11 cellular contexts compared by ENCODE assay signal in the genomic region with DNA sequence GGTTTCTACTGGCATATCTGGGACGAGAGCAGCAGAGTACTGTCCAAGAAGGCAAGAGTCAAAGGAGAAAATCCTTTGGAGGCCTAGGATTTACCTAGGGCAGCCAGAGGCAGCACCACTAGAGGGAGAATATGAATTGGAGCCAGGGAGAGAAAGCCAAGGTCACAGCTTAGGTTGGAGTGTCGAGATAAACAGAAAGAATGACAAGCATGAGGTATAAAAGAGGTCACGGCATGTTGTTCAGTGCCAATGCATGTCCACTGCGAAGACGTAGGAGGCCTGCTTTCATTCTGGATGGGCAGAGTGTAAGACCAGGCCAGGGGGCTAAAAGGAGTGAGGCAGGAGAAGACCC. TPM values are rescaled to one million over a fixed set of nuclear protein-coding genes. Genes with fewer than 3 reads are reported as not detected.
DNase-seq lines count a peak whose midpoint lies in the region; ATAC-seq and TF ChIP-seq lines count a peak whose summit lies in the region.
"Had no signal": no experiment of that assay in that cellular context is flagged by ENCODE, and none has a peak within 500 bp of the region (broad histone marks: within the 10 kb centered on the region; RNA-seq: fewer than 3 reads in every experiment).

No MANE protein-coding gene starts in this region.

- no peak overlapping the region for H3K56ac ChIP-seq in mesendoderm (ENCODE audit: low read length)

- no peak overlapping the region for H2BK15ac ChIP-seq in mesendoderm (replicated peaks; ENCODE audit: low read depth)

- ATAC-seq in stimulated activated naive B cell treated with anti-CD40 and anti-IgM and Interleukin-4, amounts not matched to agents 10 μg/mL and 1 μg/mL and 100 μg/mL, for 72 hours (replicated peaks): no peak

- H3K4ac ChIP-seq in mesendoderm (ENCODE audit: low read depth, low read length): no peak overlapping the region

- H4K5ac ChIP-seq in mesendoderm (ENCODE audit: low read length): no peak overlapping the region

- H3K79me1 ChIP-seq in mesendoderm (ENCODE audit: low read length): no peaks in the 10 kb centered on the region

- no peak for DNase-seq in BJ (ENCODE audit: low read depth)
- no peak for DNase-seq in Peyer's patch
- no peak for DNase-seq in epithelial cell of prostate (ENCODE audit: low read depth, low spot score)
- DNase-seq in mesendoderm: peak; percentile 68
- DNase-seq in posterior vena cava (ENCODE audit: low spot score): no peak
- DNase-seq in head of caudate nucleus: no peak
- no peak for DNase-seq in stimulated activated naive B cell treated with anti-CD40 and anti-IgM and Interleukin-4, amounts not matched to agents 10 μg/mL and 1 μg/mL and 100 μg/mL, for 72 hours
- no peak for DNase-seq in NCI-H526 (lab: John Stamatoyannopoulos, UW)
- DNase-seq: effector CD4-positive, alpha-beta T cell; T1000 had no signal

- H3K9me3 ChIP-seq in Peyer's patch: no peaks in the 10 kb centered on the region
- H3K9me3 ChIP-seq: Caco-2 had no signal

- H3K27ac ChIP-seq in Peyer's patch (peak overlapping the region; percentile 50 to 91 (median 69)), epithelial cell of prostate (peak overlapping the region; percentile 99), mesendoderm (ENCODE audit: low read depth, low read length) (no peak overlapping the region)

- H3K4me1 Mint-ChIP-seq in stimulated activated naive B cell treated with anti-CD40 and anti-IgM and Interleukin-4, amounts not matched to agents 10 μg/mL and 1 μg/mL and 100 μg/mL, for 72 hours: peaks cover 17 to 29% of the 10 kb centered on the region in 2 donors

- CTCF ChIA-PET in BJ (lab: Yijun Ruan, JAX): interaction anchor here (1.2 to 2.4 kb wide), 5 partner anchors 9 to 129 kb away, joined by 3 to 7 read pairs (median 4); no protein-coding TSS in a partner anchor

- TF ChIP-seq CTCF in BJ (IDR thresholded peaks at IDR 0.05; ENCODE audit: insufficient read depth, low read depth, low read length) (peak; percentile 26; the same call in 1 of the 2 replicates), Peyer's patch (IDR thresholded peaks at IDR 0.05) (peak in 2 of 6 experiments; percentile 16 to 21)

- H3K36me3 ChIP-seq in BJ (ENCODE audit: control insufficient read depth, insufficient read depth, low read length): no peaks in the 10 kb centered on the region
- H3K36me3 ChIP-seq in Peyer's patch: no peaks in the 10 kb centered on the region
- H3K36me3 ChIP-seq in mesendoderm (ENCODE audit: control insufficient read depth, insufficient read depth, low read length): no peaks in the 10 kb centered on the region

- H3K9me3 Mint-ChIP-seq in stimulated activated naive B cell treated with anti-CD40 and anti-IgM and Interleukin-4, amounts not matched to agents 10 μg/mL and 1 μg/mL and 100 μg/mL, for 72 hours: peaks cover 0 to 2% of the 10 kb centered on the region in 2 donors

- POLR2A ChIA-PET in BJ (lab: Charles Lee): no interaction called here

- intact Hi-C loops in posterior vena cava (cut with DNase I): no loop called here
- intact Hi-C loops in head of caudate nucleus (cut with DNase I): no loop called here

- no peak overlapping the region for H3K9ac ChIP-seq in mesendoderm (ENCODE audit: low read length)

- H3K36me3 Mint-ChIP-seq in stimulated activated naive B cell treated with anti-CD40 and anti-IgM and Interleukin-4, amounts not matched to agents 10 μg/mL and 1 μg/mL and 100 μg/mL, for 72 hours: peaks cover 0 to 5% of the 10 kb centered on the region in 2 donors

- no CpG with 5 or more reads among the region's 5 CpGs for WGBS in mesendoderm (ENCODE audit: extremely low coverage, insufficient coverage, low lambda C conversion rate)

- H3K18ac ChIP-seq in mesendoderm (ENCODE audit: low read length): no peak overlapping the region

- H3K27me3 ChIP-seq in BJ (ENCODE audit: control insufficient read depth, insufficient read depth, low read length) (no peaks in the 10 kb centered on the region), Peyer's patch (no peaks in the 10 kb centered on the region), mesendoderm (ENCODE audit: insufficient read depth, low read length, poor library complexity) (no peaks in the 10 kb centered on the region)

- no peaks in the 10 kb centered on the region for H3K27me3 Mint-ChIP-seq in stimulated activated naive B cell treated with anti-CD40 and anti-IgM and Interleukin-4, amounts not matched to agents 10 μg/mL and 1 μg/mL and 100 μg/mL, for 72 hours

- H3K27ac Mint-ChIP-seq in stimulated activated naive B cell treated with anti-CD40 and anti-IgM and Interleukin-4, amounts not matched to agents 10 μg/mL and 1 μg/mL and 100 μg/mL, for 72 hours: no peak overlapping the region

- TF ChIP-seq POLR2A in Peyer's patch (IDR thresholded peaks at IDR 0.05): no peak

- no peak overlapping the region for H3K23ac ChIP-seq in mesendoderm (ENCODE audit: low read length)

- no peak overlapping the region for H2AK5ac ChIP-seq in mesendoderm (ENCODE audit: low read length)

- peaks cover 0 to 55% (median 19%) of the 10 kb centered on the region in 4 donors for H3K4me1 ChIP-seq in Peyer's patch
- H3K4me1 ChIP-seq in mesendoderm (ENCODE audit: control insufficient read depth, low read depth, low read length): peaks cover 2% of the 10 kb centered on the region

- no peak overlapping the region for H2BK120ac ChIP-seq in mesendoderm (ENCODE audit: low read depth, low read length)

- no peak overlapping the region for H3K4me3 Mint-ChIP-seq in stimulated activated naive B cell treated with anti-CD40 and anti-IgM and Interleukin-4, amounts not matched to agents 10 μg/mL and 1 μg/mL and 100 μg/mL, for 72 hours

- no peaks in the 10 kb centered on the region for H3K79me2 ChIP-seq in mesendoderm (ENCODE audit: control insufficient read depth, insufficient read depth, low read length)

- H2BK5ac ChIP-seq in mesendoderm (ENCODE audit: low read length): no peak overlapping the region

- H4K8ac ChIP-seq in mesendoderm (ENCODE audit: low read depth, low read length): no peak overlapping the region

- H3K4me2 ChIP-seq in mesendoderm (ENCODE audit: low read length): no peak overlapping the region

- H3K4me3 ChIP-seq in BJ (ENCODE audit: low read depth, low read length) (no peak overlapping the region), Peyer's patch (no peak overlapping the region), mesendoderm (ENCODE audit: low read length) (no peak overlapping the region)

RNA-seq across cellular contexts. Expression of gene THBS1, which starts 47.2 kb away (rescaled TPM):
- polyA plus RNA-seq in BJ (2011; rRNA removed): 3,704 and 6,610 TPM in 2 replicates
- polyA minus RNA-seq in BJ (2011; rRNA and poly(A)+ RNA removed): 19,882 and 20,500 TPM in 2 replicates
- total RNA-seq in Peyer's patch: 100 to 1,000 TPM in 3 of 4 donors, 10 to 100 TPM in 1; 68.7 to 784 (median 139) TPM
- 44.0 TPM for polyA plus RNA-seq in mesendoderm (2013, experiment 1 of 2)
- polyA plus RNA-seq in mesendoderm (2013, experiment 2 of 2): 41.5 TPM
- 1,000 to 10,000 TPM in 1 of 2 donors, 100 to 1,000 TPM in 1; 585 to 1,947 TPM for total RNA-seq in posterior vena cava
